In genomic region chr1:181166377-181167196, GRCh38 we compare ENCODE assay signal across 8 cellular contexts.
A peak's percentile ranks its signal among the peaks of the same experiment; 100 is the strongest.
DNase-seq lines count a peak whose midpoint lies in the region; ATAC-seq, FAIRE-seq and TF ChIP-seq lines count a peak whose summit lies in the region.

No MANE protein-coding gene starts in this region.

- peak; percentile 91 for FAIRE-seq in GM19239 (lab: Jason Lieb, UNC)

- intact Hi-C loops in CD14-positive monocyte (cut with micrococcal nuclease): loop anchor here (5.0 to 10.0 kb wide), 4 partner anchors 129 to 652 kb away; no protein-coding TSS in a partner anchor

- H3K36me3 Mint-ChIP-seq in CD14-positive monocyte (no peaks in the 10 kb centered on the region), WTC11 (peaks cover 6% of the 10 kb centered on the region; the same call in 1 of the 2 replicates)
- H3K36me3 Mint-ChIP-seq in central memory CD8-positive, alpha-beta T cell (ENCODE audit: insufficient read depth): peaks cover 2% of the 10 kb centered on the region

- no peak for DNase-seq in CD14-positive monocyte (ENCODE audit: low spot score)
- peak; percentile 64 for DNase-seq in GM19239 (ENCODE audit: insufficient read length, low spot score)
- peak; percentile 79 for DNase-seq in NCI-H345 (lab: John Stamatoyannopoulos, UW)
- DNase-seq in WTC11 (ENCODE audit: low spot score): peak; percentile 80
- DNase-seq in central memory CD8-positive, alpha-beta T cell (ENCODE audit: low spot score in 2 of 2): peak; percentile 55 to 64
- peak; percentile 55 for DNase-seq in left lobe of liver (ENCODE audit: low spot score)
- peak; percentile 56 to 76 for DNase-seq in stimulated activated CD4-positive, alpha-beta T cell treated with anti-CD3 and anti-CD28 coated beads, Interleukin-4, amount 100 ng/mL, for 4 hours

- H3K9me3 Mint-ChIP-seq in CD14-positive monocyte (peaks cover 4 to 30% (median 22%) of the 10 kb centered on the region in 7 donors), WTC11 (peaks cover 31% of the 10 kb centered on the region)
- peaks cover 26% of the 10 kb centered on the region for H3K9me3 Mint-ChIP-seq in central memory CD8-positive, alpha-beta T cell

- peaks cover 16% of the 10 kb centered on the region for H3K4me1 Mint-ChIP-seq in CD14-positive monocyte
- peaks cover 4% of the 10 kb centered on the region for H3K4me1 Mint-ChIP-seq in WTC11
- H3K4me1 Mint-ChIP-seq in central memory CD8-positive, alpha-beta T cell: peaks cover 5% of the 10 kb centered on the region

- TF ChIP-seq CTCF in CD14-positive monocyte (IDR thresholded peaks at IDR 0.05) (peak; percentile 92), WTC11 (IDR thresholded peaks at IDR 0.05) (peak; percentile 63; the same call in 1 of the 2 replicates)

- H3K27me3 Mint-ChIP-seq in CD14-positive monocyte (ENCODE audit: low read depth in 3 of 3) (peaks cover 0 to 6% (median 5%) of the 10 kb centered on the region in 3 donors), WTC11 (ENCODE audit: low read depth) (peaks cover 6% of the 10 kb centered on the region)
- H3K27me3 Mint-ChIP-seq in central memory CD8-positive, alpha-beta T cell: peaks cover 8% of the 10 kb centered on the region

- POLR2A ChIA-PET in WTC11 (lab: Charles Lee): no interaction called here

- peak overlapping the region in 1 of 2 donors; percentile 42 for H3K4me3 Mint-ChIP-seq in CD14-positive monocyte
- no peak overlapping the region for H3K4me3 Mint-ChIP-seq in WTC11
- no peak overlapping the region for H3K4me3 Mint-ChIP-seq in central memory CD8-positive, alpha-beta T cell

- ATAC-seq in HG03342 (IDR thresholded peaks at IDR 0.05; ENCODE audit: unreplicated experiment) (peak; percentile 94), WTC11 (peak; percentile 99), left lobe of liver (peak; percentile 100)
- ATAC-seq in central memory CD8-positive, alpha-beta T cell (replicated peaks; ENCODE audit: extremely low read depth, poor library complexity, severe bottlenecking): peak; percentile 99

- H3K27ac Mint-ChIP-seq in CD14-positive monocyte: peak overlapping the region in 1 of 7 donors; percentile 27
- H3K27ac Mint-ChIP-seq in WTC11: no peak overlapping the region
- H3K27ac Mint-ChIP-seq in central memory CD8-positive, alpha-beta T cell (ENCODE audit: low read depth): no peak overlapping the region

- CTCF ChIA-PET in WTC11 (lab: Charles Lee): interaction anchor here (1.0 to 1.6 kb wide), 8 partner anchors 14 to 285 kb away, joined by 3 to 10 read pairs (median 4); no protein-coding TSS in a partner anchor

TF ChIP-seq in WTC11, 78 proteins besides CTCF, POLR2A, EP300 and RAD21:
- TF ChIP-seq ZNF232 (CRISPR knock-in tag; IDR thresholded peaks at IDR 0.05): no peak
- no peak for TF ChIP-seq FOXP4 (CRISPR knock-in tag; IDR thresholded peaks at IDR 0.05)
- no peak for TF ChIP-seq MYBL2 (CRISPR knock-in tag; IDR thresholded peaks at IDR 0.05)
- no peak for TF ChIP-seq ZNF671 (CRISPR knock-in tag; IDR thresholded peaks at IDR 0.05)
- TF ChIP-seq ZNF512 (CRISPR knock-in tag; IDR thresholded peaks at IDR 0.05; ENCODE audit: borderline replicate concordance): no peak
